ENCODE assay signal across 1 cellular context in the genomic region with DNA sequence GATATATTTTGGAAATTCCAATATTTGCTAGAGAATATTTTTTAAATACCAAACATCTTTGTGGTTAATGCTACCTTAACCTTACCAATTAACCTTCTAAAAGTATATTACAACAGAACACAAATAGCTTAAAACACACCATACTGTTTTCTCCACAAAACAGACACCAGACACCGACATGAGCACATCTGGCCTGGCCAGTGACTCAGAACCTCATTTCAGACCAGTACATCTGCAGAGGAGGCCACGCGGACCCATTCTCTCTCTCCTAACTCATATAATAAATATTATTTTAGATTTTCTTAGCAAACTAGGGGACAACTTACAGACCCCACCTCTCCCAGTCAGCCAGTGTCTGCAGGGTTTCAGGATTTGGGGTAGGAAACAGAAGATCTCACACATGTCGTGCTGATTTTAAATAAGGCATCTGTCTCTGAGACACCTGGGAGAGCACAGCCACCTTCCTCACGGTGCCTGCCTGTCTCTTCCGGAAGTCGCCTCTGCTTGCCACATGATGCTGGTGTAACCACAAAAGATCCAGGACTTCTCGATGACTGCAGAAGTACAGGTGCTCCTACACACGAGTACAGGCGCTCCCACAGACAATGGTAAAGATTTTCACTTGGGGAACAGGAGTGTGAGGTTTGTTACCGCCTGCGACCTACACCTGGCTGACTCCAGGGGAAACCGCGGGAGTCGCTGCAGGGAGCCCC.
TF ChIP-seq lines count a peak whose summit lies in the region.

No MANE protein-coding gene starts in this region.

TF ChIP-seq in GM23338, 12 proteins besides CTCF, POLR2A, EP300 and RAD21 (continued from another document):
- TF ChIP-seq, protein P1, sequence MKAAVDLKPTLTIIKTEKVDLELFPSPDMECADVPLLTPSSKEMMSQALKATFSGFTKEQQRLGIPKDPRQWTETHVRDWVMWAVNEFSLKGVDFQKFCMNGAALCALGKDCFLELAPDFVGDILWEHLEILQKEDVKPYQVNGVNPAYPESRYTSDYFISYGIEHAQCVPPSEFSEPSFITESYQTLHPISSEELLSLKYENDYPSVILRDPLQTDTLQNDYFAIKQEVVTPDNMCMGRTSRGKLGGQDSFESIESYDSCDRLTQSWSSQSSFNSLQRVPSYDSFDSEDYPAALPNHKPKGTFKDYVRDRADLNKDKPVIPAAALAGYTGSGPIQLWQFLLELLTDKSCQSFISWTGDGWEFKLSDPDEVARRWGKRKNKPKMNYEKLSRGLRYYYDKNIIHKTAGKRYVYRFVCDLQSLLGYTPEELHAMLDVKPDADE (IDR thresholded peaks at IDR 0.05), result no peak
- TF ChIP-seq JUNB (IDR thresholded peaks at IDR 0.05; ENCODE audit: unreplicated experiment) (no peak), ZNF114 (CRISPR knock-in tag; IDR thresholded peaks at IDR 0.05) (no peak), CREB1 (CRISPR knock-in tag; IDR thresholded peaks at IDR 0.05; ENCODE audit: low read depth) (no peak), NANOG (IDR thresholded peaks at IDR 0.05; ENCODE audit: borderline replicate concordance) (no peak), EZH2phosphoT487 (IDR thresholded peaks at IDR 0.05; ENCODE audit: unreplicated experiment) (no peak), STAT1 (IDR thresholded peaks at IDR 0.05; ENCODE audit: unreplicated experiment) (no peak), POLR2AphosphoS5 (IDR thresholded peaks at IDR 0.05; ENCODE audit: low read depth) (no peak), EZH2 (IDR thresholded peaks at IDR 0.05; ENCODE audit: low read depth, unreplicated experiment) (no peak), REST (IDR thresholded peaks at IDR 0.05; ENCODE audit: unreplicated experiment) (no peak), ZNF331 (CRISPR knock-in tag; IDR thresholded peaks at IDR 0.05; ENCODE audit: low read depth) (no peak)
